In genomic region chr1:92291372-92291999, GRCh38 we compare ENCODE assay signal across 8 cellular contexts. TPM values are rescaled to one million over a fixed set of nuclear protein-coding genes. Genes with fewer than 3 reads are reported as not detected.
DNase-seq lines count a peak whose midpoint lies in the region; ATAC-seq and TF ChIP-seq lines count a peak whose summit lies in the region.

No MANE protein-coding gene starts in this region.

- peaks cover 27% of the 10 kb centered on the region for H3K36me3 Mint-ChIP-seq in neural progenitor cell

- H3K4me1 ChIP-seq in KMS-11 (ENCODE audit: low read depth, poor library complexity, severe bottlenecking) = no peaks in the 10 kb centered on the region
- no peaks in the 10 kb centered on the region for H3K4me1 ChIP-seq in neural progenitor cell

- no peaks in the 10 kb centered on the region for H3K79me2 ChIP-seq in KMS-11 (ENCODE audit: insufficient read depth, low read depth)
- H3K79me2 ChIP-seq in neural progenitor cell (ENCODE audit: low read depth) = peaks cover 12% of the 10 kb centered on the region

- no peaks in the 10 kb centered on the region for H3K4me1 Mint-ChIP-seq in neural progenitor cell

- peaks cover 5% of the 10 kb centered on the region for H3F3A ChIP-seq in neural progenitor cell (ENCODE audit: low read depth)

- in situ Hi-C loops in G401 (cut with HindIII; ENCODE audit: low sequenced_read_pairs) = no loop called here

- no peak overlapping the region for H3K27ac ChIP-seq in KMS-11
- no peak overlapping the region for H3K27ac ChIP-seq in neural progenitor cell

- no peak overlapping the region for H3K9ac ChIP-seq in KMS-11
- no peak overlapping the region for H3K9ac ChIP-seq in neural progenitor cell

- H3K27me3 ChIP-seq in KMS-11 (ENCODE audit: insufficient read depth, low read depth) (no peaks in the 10 kb centered on the region), neural progenitor cell (no peaks in the 10 kb centered on the region)

- no peak overlapping the region for H3K4me3 Mint-ChIP-seq in neural progenitor cell

- H3K4me2 ChIP-seq in KMS-11 (no peak overlapping the region), neural progenitor cell (no peak overlapping the region)

- H2AFZ ChIP-seq in KMS-11 (ENCODE audit: low read depth) = no peak overlapping the region
- no peak overlapping the region for H2AFZ ChIP-seq in neural progenitor cell (replicated peaks)

- H3K27me3 Mint-ChIP-seq in neural progenitor cell (ENCODE audit: insufficient read depth, low read depth) = peaks cover 2% of the 10 kb centered on the region

- peak; percentile 88 for DNase-seq in G401 (ENCODE audit: low spot score)
- DNase-seq in RPMI7951 (ENCODE audit: low read depth) = peak; percentile 59
- DNase-seq in neural progenitor cell (ENCODE audit: low spot score) = peak; percentile 64

- H3K36me3 ChIP-seq in KMS-11 (ENCODE audit: insufficient read depth) (no peaks in the 10 kb centered on the region), neural progenitor cell (peaks cover 19% of the 10 kb centered on the region)

- H4K20me1 ChIP-seq in KMS-11 (ENCODE audit: insufficient read depth) (no peaks in the 10 kb centered on the region), neural progenitor cell (ENCODE audit: low read depth) (no peaks in the 10 kb centered on the region)

- ATAC-seq in esophagus mucosa (peak; percentile 63), HG02610 (IDR thresholded peaks at IDR 0.05; ENCODE audit: unreplicated experiment) (no peak), HG02870 (IDR thresholded peaks at IDR 0.05; ENCODE audit: unreplicated experiment) (no peak), GM21360 (IDR thresholded peaks at IDR 0.05; ENCODE audit: unreplicated experiment) (no peak)

- H3K9me3 Mint-ChIP-seq in neural progenitor cell = no peaks in the 10 kb centered on the region

- H3K4me3 ChIP-seq in KMS-11 (IDR thresholded peaks at IDR 0.05; ENCODE audit: insufficient read depth, low read depth, low read length) (no peak overlapping the region), neural progenitor cell (no peak overlapping the region)

- H3K9me3 ChIP-seq in neural progenitor cell (ENCODE audit: low read depth) = no peaks in the 10 kb centered on the region

- no peak overlapping the region for H3K27ac Mint-ChIP-seq in neural progenitor cell

- TF ChIP-seq CTCF in KMS-11 (conservative IDR thresholded peaks at IDR 0.05; ENCODE audit: low read depth, low read length) (peak; percentile 52; the same call in 1 of the 2 replicates), neural progenitor cell (IDR thresholded peaks at IDR 0.05) (peak; percentile 76)

RNA-seq across cellular contexts. Expression of gene GLMN, which starts 7.3 kb away (rescaled TPM):
- 35.2 and 39.2 TPM in 2 replicates for total RNA-seq in G401 (2014; rRNA removed; shearing (Covaris generic))
- total RNA-seq in RPMI7951 (2014; rRNA removed; shearing (Covaris generic)) = 15.9 and 20.2 TPM in 2 replicates
- total RNA-seq in esophagus mucosa = 8.9 TPM
- 33.2 and 44.4 TPM in 2 replicates for total RNA-seq in neural progenitor cell (ENCODE audit: low replicate concordance)

RNA-seq across cellular contexts. Expression of gene RPAP2, which starts 7.4 kb away (rescaled TPM):
- total RNA-seq in G401 (2014; rRNA removed; shearing (Covaris generic)) = 17.3 and 38.1 TPM in 2 replicates
- total RNA-seq in RPMI7951 (2014; rRNA removed; shearing (Covaris generic)) = 11.2 and 14.8 TPM in 2 replicates
- total RNA-seq in esophagus mucosa (20.3 TPM), neural progenitor cell (ENCODE audit: low replicate concordance) (14.2 and 36.3 TPM in 2 replicates)
